23 cellular contexts compared by ENCODE assay signal in genomic region chr11:89673380-89673779, GRCh38. TPM values are rescaled to one million over a fixed set of nuclear protein-coding genes. Genes with fewer than 3 reads are reported as not detected.
"Had no signal": no experiment of that assay in that cellular context is flagged by ENCODE, and none has a peak within 500 bp of the region (broad histone marks: within the 10 kb centered on the region; RNA-seq: fewer than 3 reads in every experiment).

No MANE protein-coding gene starts in this region.

RNA-seq across cellular contexts. Expression of gene TRIM77, which starts 36.7 kb away (rescaled TPM):
- total RNA-seq: chondrocyte; dermis blood vessel endothelial cell; esophagus squamous epithelium; gastrocnemius medialis; heart left ventricle; hepatocyte; kidney epithelial cell; left colon; left ventricle myocardium superior; lower lobe of right lung; mucosa of descending colon; natural killer cell treated with Interleukin-12 subunit alpha and Interleukin-12 subunit beta and Interleukin-15 and Interleukin-18, amount 100 ng/mL, for 72 hours; osteoblast; prostate gland; renal cortical epithelial cell; right cardiac atrium; sigmoid colon; skeletal muscle tissue; stomach; subcutaneous adipose tissue; transverse colon; upper lobe of right lung; uterus had no signal
